8 cellular contexts compared by ENCODE assay signal in the genomic region with DNA sequence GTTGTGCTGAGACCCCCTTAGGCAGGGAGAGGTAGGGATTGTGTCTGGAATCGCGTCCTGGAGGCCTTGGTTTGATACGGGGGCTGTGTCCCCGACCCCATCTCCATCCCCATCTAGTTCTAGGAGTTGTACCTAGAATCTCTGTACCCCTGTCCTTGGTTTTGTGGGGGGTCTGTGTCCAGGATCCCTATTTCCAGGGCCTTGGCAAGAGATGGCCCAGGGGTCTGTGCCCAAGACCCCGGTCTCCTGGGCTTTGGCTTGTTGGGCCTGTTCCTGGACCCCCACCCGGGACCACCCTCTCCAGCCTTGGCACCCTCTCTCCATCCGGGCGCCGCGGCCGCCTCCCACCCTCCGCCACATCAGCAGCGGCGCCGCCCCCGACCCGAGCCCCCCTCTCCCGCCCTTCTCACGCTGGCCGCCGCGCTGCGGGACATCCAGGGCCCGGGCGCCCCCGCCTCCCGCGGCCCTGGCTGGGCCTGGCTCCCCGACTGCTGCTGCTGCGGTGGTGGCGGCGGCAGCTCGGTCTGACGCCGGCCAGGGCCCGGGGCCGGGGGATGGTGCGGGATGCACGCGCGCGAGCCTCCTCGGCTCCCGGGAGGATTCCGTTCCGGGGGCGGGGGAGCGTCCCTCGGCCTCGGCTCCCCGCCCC. TPM values are rescaled to one million over a fixed set of nuclear protein-coding genes. Genes with fewer than 3 reads are reported as not detected.
DNase-seq lines count a peak whose midpoint lies in the region; ATAC-seq and TF ChIP-seq lines count a peak whose summit lies in the region.

A gene (minus strand): TSS at position 602 of the 649 bp plus-strand sequence. CDS start 168 bp downstream, at position 434.

- CTCF ChIA-PET in GM10248 (lab: Yijun Ruan, JAX): interaction anchor here (2.9 kb wide), 1 partner anchor 27 kb away, joined by 10 read pairs; no protein-coding TSS in a partner anchor

- no peak for DNase-seq in Karpas-422
- no peak for DNase-seq in coronary artery (ENCODE audit: low spot score)
- DNase-seq in mucosa of gallbladder (ENCODE audit: low spot score): no peak
- DNase-seq in aorta: no peak
- no peak for DNase-seq in NCI-H2171 treated with DMSO at 0.1 percent for 48 hours (lab: John Stamatoyannopoulos, UW)
- DNase-seq in GM10248 (ENCODE audit: extremely low spot score): no peak
- no peak for DNase-seq in central memory CD4-positive, alpha-beta T cell

- H3K27ac ChIP-seq in Karpas-422 (ENCODE audit: low read length) (peak within 1 kb of the TSS; percentile 90), coronary artery (peak within 1 kb of the TSS; percentile 95 to 96), aorta (ENCODE audit: low read depth in 1 of 2, low read length in 2 of 2) (peak within 1 kb of the TSS; percentile 15 to 56)

- peaks cover 38% of the 10 kb centered on the region for H3K79me2 ChIP-seq in Karpas-422 (ENCODE audit: low read length)

- POLR2A ChIA-PET in GM10248 (lab: Yijun Ruan, JAX): interaction anchor here (0.9 kb wide), 1 partner anchor 60 kb away, joined by 7 read pairs; a partner anchor contains a TSS

- intact Hi-C loops in aorta (cut with DNase I): loop anchor here in 1 of 2 donors (1.0 to 2.0 kb wide), 2 partner anchors 26 to 61 kb away; a partner anchor contains a TSS

- 0 out of 2 replicates have a peak, but pooled peaks cover 2% of the 10 kb centered on the region for H3K36me3 ChIP-seq in ES-I3 (ENCODE audit: insufficient read depth, low read length)
- peaks cover 17% of the 10 kb centered on the region for H3K36me3 ChIP-seq in Karpas-422 (ENCODE audit: insufficient read depth, low read length)
- H3K36me3 ChIP-seq in aorta (ENCODE audit: control insufficient read depth in 1 of 2, insufficient read depth in 2 of 2, low read length in 1 of 2): peaks cover 0 to 6% of the 10 kb centered on the region in 2 donors

- H4K20me1 ChIP-seq in Karpas-422 (ENCODE audit: insufficient read depth, low read depth, low read length): peaks cover 15% of the 10 kb centered on the region; the same call in 1 of the 2 replicates

- no peak for ATAC-seq in aorta (ENCODE audit: low FRiP score)

- H3K9ac ChIP-seq in ES-I3 (ENCODE audit: low read depth, low read length): peak within 1 kb of the TSS; percentile 85
- H3K9ac ChIP-seq in Karpas-422 (ENCODE audit: low read length): peak within 1 kb of the TSS; percentile 99

- peak within 1 kb of the TSS; percentile 97 for H3K4me3 ChIP-seq in Karpas-422 (ENCODE audit: low read length)
- H3K4me3 ChIP-seq in coronary artery: peak within 1 kb of the TSS; percentile 91
- H3K4me3 ChIP-seq in aorta (ENCODE audit: low read length in 2 of 2): peak within 1 kb of the TSS; percentile 62 to 75

- H2AFZ ChIP-seq in Karpas-422 (ENCODE audit: low read length): peak within 1 kb of the TSS; percentile 91; the same call in 1 of the 2 replicates

- no peaks in the 10 kb centered on the region for H3K9me2 ChIP-seq in Karpas-422 (replicated peaks; ENCODE audit: insufficient read depth, low read length)

- H3K27me3 ChIP-seq in Karpas-422 (ENCODE audit: low read length) (no peaks in the 10 kb centered on the region), aorta (ENCODE audit: control insufficient read depth in 1 of 2, insufficient read depth in 2 of 2, low read length in 1 of 2) (no peaks in the 10 kb centered on the region)

- 0 to 1% methylated on average over 29 to 51 of the region's 51 CpGs for WGBS in aorta, 2 donors

- peaks cover 5% of the 10 kb centered on the region; the same call in 1 of the 2 replicates for H3K4me1 ChIP-seq in ES-I3 (ENCODE audit: insufficient read depth, low read length)
- peaks cover 56% of the 10 kb centered on the region for H3K4me1 ChIP-seq in Karpas-422 (ENCODE audit: low read length)
- no peaks in the 10 kb centered on the region for H3K4me1 ChIP-seq in aorta (ENCODE audit: control insufficient read depth in 1 of 2, insufficient read depth in 2 of 2, low read length in 2 of 2)

- peak within 1 kb of the TSS; percentile 98 for H3K4me2 ChIP-seq in Karpas-422 (ENCODE audit: low read depth, low read length, poor library complexity, severe bottlenecking)

- TF ChIP-seq CTCF in coronary artery (IDR thresholded peaks at IDR 0.05) (no peak), GM10248 (IDR thresholded peaks at IDR 0.05; ENCODE audit: control extremely low read depth, extremely low read depth, low read depth, missing control alignments) (no peak)

- H3K9me3 ChIP-seq in ES-I3 (ENCODE audit: control insufficient read depth, insufficient read depth, low read length) (no peaks in the 10 kb centered on the region), Karpas-422 (ENCODE audit: low read length) (no peaks in the 10 kb centered on the region), aorta (ENCODE audit: control insufficient read depth, low read length) (no peaks in the 10 kb centered on the region)

RNA-seq across cellular contexts. Expression of the gene that starts here (rescaled TPM):
- total RNA-seq in Karpas-422 (2014; rRNA removed; shearing (Covaris generic); ENCODE audit: low replicate concordance): 26.9 and 33.8 TPM in 2 replicates
- total RNA-seq in mucosa of gallbladder (52.9 TPM), aorta (10 to 100 TPM; 51.7 to 95.4 TPM)
- 10 to 100 TPM in 1 of 2 donors, 1 to 10 TPM in 1; 9.8 to 70.2 TPM for polyA plus RNA-seq in aorta

Comparison
In these comparisons a context has a peak if more than half of its experiments do, and no peak if none do; other contexts are left out.
1. H3K27ac ChIP-seq: peak in every context shown above with its lines; median percentile 96 in coronary artery; 90 in Karpas-422; 36 in aorta.